9 cellular contexts compared by ENCODE assay signal in genomic region chr10:101901340-101901739, GRCh38. TPM values are rescaled to one million over a fixed set of nuclear protein-coding genes. Genes with fewer than 3 reads are reported as not detected.
A peak's percentile ranks its signal among the peaks of the same experiment; 100 is the strongest.
DNase-seq lines count a peak whose midpoint lies in the region; ATAC-seq and TF ChIP-seq lines count a peak whose summit lies in the region.
"Had no signal": no experiment of that assay in that cellular context is flagged by ENCODE, and none has a peak within 500 bp of the region (broad histone marks: within the 10 kb centered on the region; RNA-seq: fewer than 3 reads in every experiment).

No MANE protein-coding gene starts in this region.

- intact Hi-C loops in CD4-positive, alpha-beta T cell (cut with DNase I, micrococcal nuclease), result no loop called here

- H3K27me3 ChIP-seq in CD4-positive, alpha-beta T cell (ENCODE audit: control insufficient read depth, insufficient read depth, low read length), result no peaks in the 10 kb centered on the region

- CTCF ChIA-PET in activated naive CD4-positive, alpha-beta T cell treated with anti-CD3 and anti-CD28 coated beads, Interleukin-2, amount 10 ng/mL, durations not matched to agents 7 days and 5 days (lab: Charles Lee), result interaction anchor here (2.8 kb wide), 1 partner anchor 108 kb away, joined by 12 read pairs; no protein-coding TSS in a partner anchor
- CTCF ChIA-PET in CD4-positive, alpha-beta T cell (lab: Charles Lee), result no interaction called here

- H3K27ac ChIP-seq in CD4-positive, alpha-beta T cell (ENCODE audit: low read depth, low read length), result no peak overlapping the region

- H3K9me3 Mint-ChIP-seq in activated naive CD4-positive, alpha-beta T cell treated with anti-CD3 and anti-CD28 coated beads, Interleukin-2, amount 50 U/mL, for 24 hours, result no peaks in the 10 kb centered on the region
- H3K9me3 Mint-ChIP-seq in activated naive CD4-positive, alpha-beta T cell treated with anti-CD3 and anti-CD28 coated beads, Interleukin-2, amount 10 ng/mL, durations not matched to agents 7 days and 5 days, result no peaks in the 10 kb centered on the region
- no peaks in the 10 kb centered on the region for H3K9me3 Mint-ChIP-seq in stimulated activated naive CD8-positive, alpha-beta T cell treated with anti-CD3 and anti-CD28 coated beads, Interleukin-15, Interleukin-2, amounts not matched to agents 100 ng/mL and 50 ng/mL, for 24 hours
- H3K9me3 Mint-ChIP-seq in osteocyte (ENCODE audit: unreplicated experiment), result no peaks in the 10 kb centered on the region
- H3K9me3 Mint-ChIP-seq in CD4-positive, alpha-beta T cell, result no peaks in the 10 kb centered on the region

- H3K9me3 ChIP-seq in CD4-positive, alpha-beta T cell (ENCODE audit: control insufficient read depth, low read length), result no peaks in the 10 kb centered on the region

- POLR2A ChIA-PET in CD4-positive, alpha-beta T cell (lab: Charles Lee), result no interaction called here

- H3K4me3 Mint-ChIP-seq in activated naive CD4-positive, alpha-beta T cell treated with anti-CD3 and anti-CD28 coated beads, Interleukin-2, amount 50 U/mL, for 24 hours, result no peak overlapping the region
- H3K4me3 Mint-ChIP-seq in activated naive CD4-positive, alpha-beta T cell treated with anti-CD3 and anti-CD28 coated beads, Interleukin-2, amount 10 ng/mL, durations not matched to agents 7 days and 5 days, result no peak overlapping the region
- H3K4me3 Mint-ChIP-seq in stimulated activated naive CD8-positive, alpha-beta T cell treated with anti-CD3 and anti-CD28 coated beads, Interleukin-15, Interleukin-2, amounts not matched to agents 100 ng/mL and 50 ng/mL, for 24 hours, result no peak overlapping the region
- no peak overlapping the region for H3K4me3 Mint-ChIP-seq in osteocyte (ENCODE audit: unreplicated experiment)
- H3K4me3 Mint-ChIP-seq in CD4-positive, alpha-beta T cell, result no peak overlapping the region

- H3K36me3 Mint-ChIP-seq in activated naive CD4-positive, alpha-beta T cell treated with anti-CD3 and anti-CD28 coated beads, Interleukin-2, amount 50 U/mL, for 24 hours, result peaks cover 6% of the 10 kb centered on the region
- peaks cover 5% of the 10 kb centered on the region for H3K36me3 Mint-ChIP-seq in activated naive CD4-positive, alpha-beta T cell treated with anti-CD3 and anti-CD28 coated beads, Interleukin-2, amount 10 ng/mL, durations not matched to agents 7 days and 5 days
- peaks cover 17% of the 10 kb centered on the region for H3K36me3 Mint-ChIP-seq in stimulated activated naive CD8-positive, alpha-beta T cell treated with anti-CD3 and anti-CD28 coated beads, Interleukin-15, Interleukin-2, amounts not matched to agents 100 ng/mL and 50 ng/mL, for 24 hours (ENCODE audit: low read depth)
- peaks cover 9% of the 10 kb centered on the region for H3K36me3 Mint-ChIP-seq in osteocyte (ENCODE audit: unreplicated experiment)
- peaks cover 28% of the 10 kb centered on the region for H3K36me3 Mint-ChIP-seq in CD4-positive, alpha-beta T cell (ENCODE audit: low read depth)

- ATAC-seq in HG02759 (IDR thresholded peaks at IDR 0.05; ENCODE audit: unreplicated experiment), result peak; percentile 72
- ATAC-seq in CD4-positive, alpha-beta T cell (ENCODE audit: poor library complexity), result no peak

- TF ChIP-seq CTCF in osteocyte (IDR thresholded peaks at IDR 0.05), result no peak
- no peak for TF ChIP-seq CTCF in CD4-positive, alpha-beta T cell (IDR thresholded peaks at IDR 0.05)

- peaks cover 16% of the 10 kb centered on the region for H3K4me1 Mint-ChIP-seq in activated naive CD4-positive, alpha-beta T cell treated with anti-CD3 and anti-CD28 coated beads, Interleukin-2, amount 50 U/mL, for 24 hours
- H3K4me1 Mint-ChIP-seq in activated naive CD4-positive, alpha-beta T cell treated with anti-CD3 and anti-CD28 coated beads, Interleukin-2, amount 10 ng/mL, durations not matched to agents 7 days and 5 days, result peaks cover 9% of the 10 kb centered on the region
- peaks cover 50% of the 10 kb centered on the region for H3K4me1 Mint-ChIP-seq in stimulated activated naive CD8-positive, alpha-beta T cell treated with anti-CD3 and anti-CD28 coated beads, Interleukin-15, Interleukin-2, amounts not matched to agents 100 ng/mL and 50 ng/mL, for 24 hours (ENCODE audit: low read depth)
- peaks cover 5% of the 10 kb centered on the region for H3K4me1 Mint-ChIP-seq in osteocyte (ENCODE audit: unreplicated experiment)
- peaks cover 12% of the 10 kb centered on the region for H3K4me1 Mint-ChIP-seq in CD4-positive, alpha-beta T cell (ENCODE audit: low read depth)

- peak overlapping the region; percentile 56 for H3K27ac Mint-ChIP-seq in activated naive CD4-positive, alpha-beta T cell treated with anti-CD3 and anti-CD28 coated beads, Interleukin-2, amount 50 U/mL, for 24 hours
- H3K27ac Mint-ChIP-seq in activated naive CD4-positive, alpha-beta T cell treated with anti-CD3 and anti-CD28 coated beads, Interleukin-2, amount 10 ng/mL, durations not matched to agents 7 days and 5 days, result no peak overlapping the region
- H3K27ac Mint-ChIP-seq in stimulated activated naive CD8-positive, alpha-beta T cell treated with anti-CD3 and anti-CD28 coated beads, Interleukin-15, Interleukin-2, amounts not matched to agents 100 ng/mL and 50 ng/mL, for 24 hours, result peak overlapping the region; percentile 75
- H3K27ac Mint-ChIP-seq in osteocyte (ENCODE audit: unreplicated experiment), result no peak overlapping the region
- H3K27ac Mint-ChIP-seq in CD4-positive, alpha-beta T cell, result no peak overlapping the region

- H3K27me3 Mint-ChIP-seq in activated naive CD4-positive, alpha-beta T cell treated with anti-CD3 and anti-CD28 coated beads, Interleukin-2, amount 50 U/mL, for 24 hours, result no peaks in the 10 kb centered on the region
- no peaks in the 10 kb centered on the region for H3K27me3 Mint-ChIP-seq in activated naive CD4-positive, alpha-beta T cell treated with anti-CD3 and anti-CD28 coated beads, Interleukin-2, amount 10 ng/mL, durations not matched to agents 7 days and 5 days
- no peaks in the 10 kb centered on the region for H3K27me3 Mint-ChIP-seq in stimulated activated naive CD8-positive, alpha-beta T cell treated with anti-CD3 and anti-CD28 coated beads, Interleukin-15, Interleukin-2, amounts not matched to agents 100 ng/mL and 50 ng/mL, for 24 hours
- H3K27me3 Mint-ChIP-seq in osteocyte (ENCODE audit: unreplicated experiment), result no peaks in the 10 kb centered on the region
- no peaks in the 10 kb centered on the region for H3K27me3 Mint-ChIP-seq in CD4-positive, alpha-beta T cell

- no peak for DNase-seq in activated naive CD4-positive, alpha-beta T cell treated with anti-CD3 and anti-CD28 coated beads, Interleukin-2, amount 10 ng/mL, durations not matched to agents 7 days and 5 days
- peak; percentile 86 for DNase-seq in NCI-H146 (lab: John Stamatoyannopoulos, UW)
- no peak for DNase-seq in osteocyte (ENCODE audit: extremely low spot score, unreplicated experiment)
- no peak for DNase-seq in CD4-positive, alpha-beta T cell
- DNase-seq in midbrain (lab: John Stamatoyannopoulos, UW), result no peak
- DNase-seq: activated effector memory CD4-positive, alpha-beta T cell treated with Interleukin-2 at 50 U/mL for 16 hours had no signal

RNA-seq across cellular contexts. Expression of gene KCNIP2, which starts 57.7 kb away (rescaled TPM):
- 3.2 and 3.5 TPM in 2 replicates for total RNA-seq in osteocyte
- 1 to 10 TPM in 1 of 2 experiments, under 1 TPM in 1; 0.77 to 1.6 TPM for total RNA-seq in CD4-positive, alpha-beta T cell

Comparison
In these comparisons a context has a peak if more than half of its experiments do, and no peak if none do; other contexts are left out.
1. H3K27ac Mint-ChIP-seq: peak in activated naive CD4-positive, alpha-beta T cell treated with anti-CD3 and anti-CD28 coated beads, Interleukin-2, amount 50 U/mL, for 24 hours (single experiment) and stimulated activated naive CD8-positive, alpha-beta T cell treated with anti-CD3 and anti-CD28 coated beads, Interleukin-15, Interleukin-2, amounts not matched to agents 100 ng/mL and 50 ng/mL, for 24 hours (single experiment); none in activated naive CD4-positive, alpha-beta T cell treated with anti-CD3 and anti-CD28 coated beads, Interleukin-2, amount 10 ng/mL, durations not matched to agents 7 days and 5 days (single experiment), osteocyte (single experiment) and CD4-positive, alpha-beta T cell (single experiment).